Comparison of ENCODE assay signal across 1 cellular context in the genomic region with DNA sequence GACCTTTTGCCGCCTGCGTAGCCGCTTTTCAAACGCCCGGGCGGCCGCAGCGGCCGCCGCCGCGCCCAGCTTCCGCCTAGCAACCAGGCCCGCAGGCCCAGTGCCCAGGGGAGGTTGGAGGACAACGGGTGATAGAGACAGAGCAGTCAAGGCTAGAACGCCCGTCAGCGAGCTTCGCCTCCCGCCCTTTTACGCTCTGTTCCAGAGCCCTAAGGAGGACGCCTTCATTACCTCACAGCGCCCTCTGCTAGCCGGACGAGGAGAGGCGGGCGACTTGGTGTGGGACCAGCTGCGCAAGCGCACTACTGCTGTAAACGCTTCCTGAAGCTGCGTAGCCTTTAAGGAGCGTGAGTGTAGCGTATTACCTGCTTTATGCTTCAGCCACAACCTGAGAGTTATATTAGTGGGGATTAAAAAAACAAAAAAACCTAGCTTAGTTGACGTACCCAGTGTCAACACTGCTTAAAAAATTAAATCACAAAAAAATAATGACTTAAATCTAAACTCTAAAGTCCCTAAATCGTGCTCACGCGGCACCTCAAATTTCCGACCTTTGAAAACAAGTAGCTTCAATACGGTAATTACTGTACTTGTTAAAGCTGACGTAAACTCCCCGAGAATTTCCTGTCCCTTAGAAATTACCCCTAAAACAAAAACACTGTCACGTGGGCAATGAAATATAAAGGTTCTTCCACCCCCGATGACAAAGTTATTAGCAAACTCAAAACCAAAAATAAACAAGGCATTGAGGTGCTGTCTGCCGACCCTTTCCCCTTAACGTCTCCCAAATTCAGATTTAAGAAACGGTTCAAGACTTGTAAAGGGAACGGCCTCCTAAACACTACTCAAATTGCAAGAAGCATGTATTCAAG.
TF ChIP-seq lines count a peak whose summit lies in the region.

A gene (minus strand): TSS at position 126 of the 872 bp plus-strand sequence. CDS start 405 bp downstream, outside the sequence.

TF ChIP-seq in K562, 482 proteins besides CTCF, POLR2A, EP300 and RAD21 (continued from another document and continues in another):
- TF ChIP-seq, protein P1, sequence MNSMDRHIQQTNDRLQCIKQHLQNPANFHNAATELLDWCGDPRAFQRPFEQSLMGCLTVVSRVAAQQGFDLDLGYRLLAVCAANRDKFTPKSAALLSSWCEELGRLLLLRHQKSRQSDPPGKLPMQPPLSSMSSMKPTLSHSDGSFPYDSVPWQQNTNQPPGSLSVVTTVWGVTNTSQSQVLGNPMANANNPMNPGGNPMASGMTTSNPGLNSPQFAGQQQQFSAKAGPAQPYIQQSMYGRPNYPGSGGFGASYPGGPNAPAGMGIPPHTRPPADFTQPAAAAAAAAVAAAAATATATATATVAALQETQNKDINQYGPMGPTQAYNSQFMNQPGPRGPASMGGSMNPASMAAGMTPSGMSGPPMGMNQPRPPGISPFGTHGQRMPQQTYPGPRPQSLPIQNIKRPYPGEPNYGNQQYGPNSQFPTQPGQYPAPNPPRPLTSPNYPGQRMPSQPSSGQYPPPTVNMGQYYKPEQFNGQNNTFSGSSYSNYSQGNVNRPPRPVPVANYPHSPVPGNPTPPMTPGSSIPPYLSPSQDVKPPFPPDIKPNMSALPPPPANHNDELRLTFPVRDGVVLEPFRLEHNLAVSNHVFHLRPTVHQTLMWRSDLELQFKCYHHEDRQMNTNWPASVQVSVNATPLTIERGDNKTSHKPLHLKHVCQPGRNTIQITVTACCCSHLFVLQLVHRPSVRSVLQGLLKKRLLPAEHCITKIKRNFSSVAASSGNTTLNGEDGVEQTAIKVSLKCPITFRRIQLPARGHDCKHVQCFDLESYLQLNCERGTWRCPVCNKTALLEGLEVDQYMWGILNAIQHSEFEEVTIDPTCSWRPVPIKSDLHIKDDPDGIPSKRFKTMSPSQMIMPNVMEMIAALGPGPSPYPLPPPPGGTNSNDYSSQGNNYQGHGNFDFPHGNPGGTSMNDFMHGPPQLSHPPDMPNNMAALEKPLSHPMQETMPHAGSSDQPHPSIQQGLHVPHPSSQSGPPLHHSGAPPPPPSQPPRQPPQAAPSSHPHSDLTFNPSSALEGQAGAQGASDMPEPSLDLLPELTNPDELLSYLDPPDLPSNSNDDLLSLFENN (IDR thresholded peaks at IDR 0.05; ENCODE audit: low read depth in 2 of 2, low read length in 2 of 2) = peak in 1 of 2 experiments; percentile 24; a peak in 1 of 4 replicates
- TF ChIP-seq, protein P2, sequence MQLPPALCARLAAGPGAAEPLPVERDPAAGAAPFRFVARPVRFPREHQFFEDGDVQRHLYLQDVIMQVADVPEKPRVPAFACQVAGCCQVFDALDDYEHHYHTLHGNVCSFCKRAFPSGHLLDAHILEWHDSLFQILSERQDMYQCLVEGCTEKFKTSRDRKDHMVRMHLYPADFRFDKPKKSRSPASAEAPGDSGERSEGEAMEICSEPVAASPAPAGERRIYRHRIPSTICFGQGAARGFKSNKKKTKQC (CRISPR knock-in tag; IDR thresholded peaks at IDR 0.05) = peak; percentile 82
- peak; percentile 79 for TF ChIP-seq SP2 (IDR thresholded peaks at IDR 0.05; ENCODE audit: extremely low read depth, low read depth, low read length, poor library complexity, severe bottlenecking)
- 0 out of 2 replicates have a peak, but pooled peaks have one; percentile 24 for TF ChIP-seq ZNF253 (CRISPR knock-in tag; conservative IDR thresholded peaks at IDR 0.05)
- TF ChIP-seq MYC (IDR thresholded peaks at IDR 0.05; ENCODE audit: low read depth, low read length) = peak; percentile 70
- TF ChIP-seq MYC (CRISPR knock-in tag; IDR thresholded peaks at IDR 0.05; ENCODE audit: borderline replicate concordance, low read depth) = no peak
- TF ChIP-seq, protein P3, sequence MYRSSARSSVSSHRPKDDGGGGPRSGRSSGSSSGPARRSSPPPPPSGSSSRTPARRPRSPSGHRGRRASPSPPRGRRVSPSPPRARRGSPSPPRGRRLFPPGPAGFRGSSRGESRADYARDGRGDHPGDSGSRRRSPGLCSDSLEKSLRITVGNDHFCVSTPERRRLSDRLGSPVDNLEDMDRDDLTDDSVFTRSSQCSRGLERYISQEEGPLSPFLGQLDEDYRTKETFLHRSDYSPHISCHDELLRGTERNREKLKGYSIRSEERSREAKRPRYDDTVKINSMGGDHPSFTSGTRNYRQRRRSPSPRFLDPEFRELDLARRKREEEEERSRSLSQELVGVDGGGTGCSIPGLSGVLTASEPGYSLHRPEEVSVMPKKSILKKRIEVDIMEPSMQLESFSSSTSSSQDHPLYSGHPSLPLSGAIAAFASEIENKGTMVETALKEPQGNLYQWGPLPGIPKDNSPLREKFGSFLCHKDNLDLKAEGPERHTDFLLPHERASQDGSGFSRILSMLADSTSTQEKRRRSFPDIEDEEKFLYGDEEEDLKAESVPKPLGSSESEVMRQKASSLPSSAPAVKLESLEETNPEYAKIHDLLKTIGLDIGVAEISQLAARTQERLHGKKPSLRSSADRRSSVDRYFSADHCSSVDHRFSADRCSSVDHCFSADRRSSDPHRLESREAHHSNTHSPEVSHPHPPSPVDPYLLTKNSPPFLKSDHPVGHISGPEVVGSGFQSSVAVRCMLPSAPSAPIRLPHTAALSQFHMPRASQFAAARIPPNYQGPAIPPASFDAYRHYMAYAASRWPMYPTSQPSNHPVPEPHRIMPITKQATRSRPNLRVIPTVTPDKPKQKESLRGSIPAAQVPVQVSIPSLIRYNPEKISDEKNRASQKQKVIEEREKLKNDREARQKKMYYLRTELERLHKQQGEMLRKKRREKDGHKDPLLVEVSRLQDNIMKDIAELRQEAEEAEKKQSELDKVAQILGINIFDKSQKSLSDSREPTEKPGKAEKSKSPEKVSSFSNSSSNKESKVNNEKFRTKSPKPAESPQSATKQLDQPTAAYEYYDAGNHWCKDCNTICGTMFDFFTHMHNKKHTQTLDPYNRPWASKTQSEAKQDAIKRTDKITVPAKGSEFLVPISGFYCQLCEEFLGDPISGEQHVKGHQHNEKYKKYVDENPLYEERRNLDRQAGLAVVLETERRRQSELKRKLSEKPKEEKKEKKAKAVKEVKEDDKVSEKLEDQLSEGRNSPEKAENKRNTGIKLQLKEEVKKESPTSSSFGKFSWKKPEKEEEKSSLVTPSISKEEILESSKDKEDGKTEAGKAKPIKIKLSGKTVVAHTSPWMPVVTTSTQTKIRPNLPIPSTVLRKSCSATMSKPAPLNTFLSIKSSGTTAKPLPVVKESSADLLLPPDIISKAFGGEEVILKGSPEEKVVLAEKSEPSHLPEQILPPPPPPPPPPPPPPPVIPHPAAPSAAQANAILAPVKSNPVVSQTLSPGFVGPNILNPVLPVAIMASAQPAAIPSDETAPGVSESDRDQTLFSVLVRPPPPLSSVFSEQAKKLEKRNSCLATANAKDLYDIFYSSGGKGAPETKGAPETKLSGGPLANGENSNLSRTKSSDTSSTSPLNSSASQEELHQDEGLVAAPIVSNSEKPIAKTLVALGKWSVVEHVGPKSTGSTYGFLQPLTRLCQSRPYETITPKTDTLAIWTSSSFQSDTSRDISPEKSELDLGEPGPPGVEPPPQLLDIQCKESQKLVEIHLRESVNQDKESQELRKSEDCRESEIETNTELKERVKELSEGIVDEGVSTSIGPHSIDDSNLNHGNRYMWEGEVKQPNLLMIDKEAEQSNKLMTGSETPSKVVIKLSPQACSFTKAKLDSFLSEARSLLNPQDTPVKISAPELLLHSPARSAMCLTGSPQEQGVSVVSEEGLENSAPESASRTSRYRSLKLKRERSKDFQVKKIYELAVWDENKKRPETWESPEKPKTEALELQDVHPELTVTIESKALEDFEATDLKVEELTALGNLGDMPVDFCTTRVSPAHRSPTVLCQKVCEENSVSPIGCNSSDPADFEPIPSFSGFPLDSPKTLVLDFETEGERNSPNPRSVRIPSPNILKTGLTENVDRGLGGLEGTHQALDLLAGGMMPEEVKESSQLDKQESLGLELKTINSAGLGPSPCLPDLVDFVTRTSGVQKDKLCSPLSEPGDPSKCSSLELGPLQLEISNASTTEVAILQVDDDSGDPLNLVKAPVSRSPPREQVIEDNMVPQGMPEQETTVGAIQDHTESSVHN (IDR thresholded peaks at IDR 0.05; ENCODE audit: borderline replicate concordance in 1 of 2, low read depth in 1 of 2) = peak in 1 of 2 experiments; percentile 22; a peak in 1 of 4 replicates
- peak; percentile 98 for TF ChIP-seq ZFX (CRISPR knock-in tag; IDR thresholded peaks at IDR 0.05)
- TF ChIP-seq FOXK2 (conservative IDR thresholded peaks at IDR 0.05 in 1 of 2, IDR thresholded peaks at IDR 0.05 in 1 of 2; ENCODE audit: low read depth in 2 of 2) = peak; percentile 51 to 79; a peak in 2 of 4 replicates
- TF ChIP-seq CREM (IDR thresholded peaks at IDR 0.05; ENCODE audit: low read depth) = peak; percentile 88
- TF ChIP-seq TOE1 (IDR thresholded peaks at IDR 0.05; ENCODE audit: borderline replicate concordance) = peak; percentile 66; the same call in 1 of the 2 replicates
- TF ChIP-seq TOE1 (CRISPR knock-in tag; IDR thresholded peaks at IDR 0.05; ENCODE audit: borderline replicate concordance, low read depth) = no peak
- TF ChIP-seq EP400 (IDR thresholded peaks at IDR 0.05) = peak; percentile 79
- TF ChIP-seq HDAC1 (IDR thresholded peaks at IDR 0.05) = 0 out of 4 replicates have a peak, but pooled peaks of 1 of the 2 experiments have one; percentile 5
- TF ChIP-seq, protein P4, sequence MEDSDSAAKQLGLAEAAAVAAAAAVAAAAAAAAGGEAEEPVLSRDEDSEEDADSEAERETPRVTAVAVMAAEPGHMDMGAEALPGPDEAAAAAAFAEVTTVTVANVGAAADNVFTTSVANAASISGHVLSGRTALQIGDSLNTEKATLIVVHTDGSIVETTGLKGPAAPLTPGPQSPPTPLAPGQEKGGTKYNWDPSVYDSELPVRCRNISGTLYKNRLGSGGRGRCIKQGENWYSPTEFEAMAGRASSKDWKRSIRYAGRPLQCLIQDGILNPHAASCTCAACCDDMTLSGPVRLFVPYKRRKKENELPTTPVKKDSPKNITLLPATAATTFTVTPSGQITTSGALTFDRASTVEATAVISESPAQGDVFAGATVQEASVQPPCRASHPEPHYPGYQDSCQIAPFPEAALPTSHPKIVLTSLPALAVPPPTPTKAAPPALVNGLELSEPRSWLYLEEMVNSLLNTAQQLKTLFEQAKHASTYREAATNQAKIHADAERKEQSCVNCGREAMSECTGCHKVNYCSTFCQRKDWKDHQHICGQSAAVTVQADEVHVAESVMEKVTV (CRISPR knock-in tag; IDR thresholded peaks at IDR 0.05) = 0 out of 2 replicates have a peak, but pooled peaks have one; percentile 20
- TF ChIP-seq RFX1 (IDR thresholded peaks at IDR 0.05) = peak; percentile 71
- TF ChIP-seq MTA3 (IDR thresholded peaks at IDR 0.05; ENCODE audit: borderline replicate concordance) = peak; percentile 79; the same call in 1 of the 2 replicates
- peak; percentile 38; the same call in 1 of the 2 replicates for TF ChIP-seq DPF2 (IDR thresholded peaks at IDR 0.05)
- TF ChIP-seq, protein P5, sequence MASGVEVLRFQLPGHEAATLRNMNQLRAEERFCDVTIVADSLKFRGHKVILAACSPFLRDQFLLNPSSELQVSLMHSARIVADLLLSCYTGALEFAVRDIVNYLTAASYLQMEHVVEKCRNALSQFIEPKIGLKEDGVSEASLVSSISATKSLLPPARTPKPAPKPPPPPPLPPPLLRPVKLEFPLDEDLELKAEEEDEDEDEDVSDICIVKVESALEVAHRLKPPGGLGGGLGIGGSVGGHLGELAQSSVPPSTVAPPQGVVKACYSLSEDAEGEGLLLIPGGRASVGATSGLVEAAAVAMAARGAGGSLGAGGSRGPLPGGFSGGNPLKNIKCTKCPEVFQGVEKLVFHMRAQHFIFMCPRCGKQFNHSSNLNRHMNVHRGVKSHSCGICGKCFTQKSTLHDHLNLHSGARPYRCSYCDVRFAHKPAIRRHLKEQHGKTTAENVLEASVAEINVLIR (CRISPR knock-in tag; IDR thresholded peaks at IDR 0.05) = peak; percentile 20; the same call in 1 of the 2 replicates
- TF ChIP-seq, protein P6, sequence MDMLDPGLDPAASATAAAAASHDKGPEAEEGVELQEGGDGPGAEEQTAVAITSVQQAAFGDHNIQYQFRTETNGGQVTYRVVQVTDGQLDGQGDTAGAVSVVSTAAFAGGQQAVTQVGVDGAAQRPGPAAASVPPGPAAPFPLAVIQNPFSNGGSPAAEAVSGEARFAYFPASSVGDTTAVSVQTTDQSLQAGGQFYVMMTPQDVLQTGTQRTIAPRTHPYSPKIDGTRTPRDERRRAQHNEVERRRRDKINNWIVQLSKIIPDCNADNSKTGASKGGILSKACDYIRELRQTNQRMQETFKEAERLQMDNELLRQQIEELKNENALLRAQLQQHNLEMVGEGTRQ (CRISPR knock-in tag; IDR thresholded peaks at IDR 0.05) = peak; percentile 83
- no peak for TF ChIP-seq ATF1 (CRISPR knock-in tag; IDR thresholded peaks at IDR 0.05)
- peak; percentile 88 for TF ChIP-seq ATF1 (tag; IDR thresholded peaks at IDR 0.05)
- no peak for TF ChIP-seq PURB (CRISPR knock-in tag; IDR thresholded peaks at IDR 0.05; ENCODE audit: low read depth)
- peak; percentile 85; the same call in 1 of the 2 replicates for TF ChIP-seq XRCC5 (IDR thresholded peaks at IDR 0.05; ENCODE audit: low read depth, low read length)
- TF ChIP-seq, protein P7, sequence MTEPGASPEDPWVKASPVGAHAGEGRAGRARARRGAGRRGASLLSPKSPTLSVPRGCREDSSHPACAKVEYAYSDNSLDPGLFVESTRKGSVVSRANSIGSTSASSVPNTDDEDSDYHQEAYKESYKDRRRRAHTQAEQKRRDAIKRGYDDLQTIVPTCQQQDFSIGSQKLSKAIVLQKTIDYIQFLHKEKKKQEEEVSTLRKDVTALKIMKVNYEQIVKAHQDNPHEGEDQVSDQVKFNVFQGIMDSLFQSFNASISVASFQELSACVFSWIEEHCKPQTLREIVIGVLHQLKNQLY (CRISPR knock-in tag; conservative IDR thresholded peaks at IDR 0.05) = no peak
- TF ChIP-seq CXXC5 (CRISPR knock-in tag; IDR thresholded peaks at IDR 0.05) = peak; percentile 87
- peak; percentile 37 for TF ChIP-seq CBFA2T2 (conservative IDR thresholded peaks at IDR 0.05)
- TF ChIP-seq, protein P8, sequence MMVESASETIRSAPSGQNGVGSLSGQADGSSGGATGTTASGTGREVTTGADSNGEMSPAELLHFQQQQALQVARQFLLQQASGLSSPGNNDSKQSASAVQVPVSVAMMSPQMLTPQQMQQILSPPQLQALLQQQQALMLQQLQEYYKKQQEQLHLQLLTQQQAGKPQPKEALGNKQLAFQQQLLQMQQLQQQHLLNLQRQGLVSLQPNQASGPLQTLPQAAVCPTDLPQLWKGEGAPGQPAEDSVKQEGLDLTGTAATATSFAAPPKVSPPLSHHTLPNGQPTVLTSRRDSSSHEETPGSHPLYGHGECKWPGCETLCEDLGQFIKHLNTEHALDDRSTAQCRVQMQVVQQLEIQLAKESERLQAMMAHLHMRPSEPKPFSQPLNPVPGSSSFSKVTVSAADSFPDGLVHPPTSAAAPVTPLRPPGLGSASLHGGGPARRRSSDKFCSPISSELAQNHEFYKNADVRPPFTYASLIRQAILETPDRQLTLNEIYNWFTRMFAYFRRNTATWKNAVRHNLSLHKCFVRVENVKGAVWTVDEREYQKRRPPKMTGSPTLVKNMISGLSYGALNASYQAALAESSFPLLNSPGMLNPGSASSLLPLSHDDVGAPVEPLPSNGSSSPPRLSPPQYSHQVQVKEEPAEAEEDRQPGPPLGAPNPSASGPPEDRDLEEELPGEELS (CRISPR knock-in tag; IDR thresholded peaks at IDR 0.05; ENCODE audit: borderline replicate concordance) = peak; percentile 54; the same call in 1 of the 2 replicates
- peak in 1 of 2 experiments; percentile 86; a peak in 1 of 3 replicates for TF ChIP-seq CBX3 (IDR thresholded peaks at IDR 0.05; ENCODE audit: borderline replicate concordance in 1 of 2, low read length in 2 of 2)
- TF ChIP-seq GABPA (tag; conservative IDR thresholded peaks at IDR 0.05; ENCODE audit: low read depth) = peak; percentile 69
- no peak for TF ChIP-seq CSDE1 (IDR thresholded peaks at IDR 0.05)
